Comparison of ENCODE assay signal across 11 cellular contexts in the genomic region with DNA sequence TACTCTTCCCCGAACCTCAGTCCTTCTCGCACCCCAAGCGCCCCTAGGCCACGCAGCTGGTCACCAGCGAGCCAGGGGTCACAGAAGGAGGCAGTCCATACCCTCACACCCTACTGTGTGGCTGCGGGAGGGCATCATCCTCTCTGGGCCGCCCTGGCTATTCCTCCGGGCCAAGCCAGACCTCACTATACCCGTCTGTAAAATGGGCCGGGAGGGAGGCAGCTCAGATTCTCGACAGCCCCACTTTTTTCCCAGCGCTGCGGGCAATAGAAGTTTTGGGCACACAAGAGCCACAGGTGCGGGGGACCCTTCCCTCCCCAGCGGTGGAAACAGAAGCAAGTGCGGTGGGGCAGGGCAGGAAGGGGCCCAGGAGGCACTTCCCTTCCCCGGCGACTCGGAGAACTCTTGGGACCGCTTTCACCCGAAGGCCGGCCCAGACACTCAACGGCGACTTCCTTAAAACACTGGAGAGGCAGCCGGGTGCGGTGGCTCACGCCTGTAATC. TPM values are rescaled to one million over a fixed set of nuclear protein-coding genes. Genes with fewer than 3 reads are reported as not detected.
DNase-seq lines count a peak whose midpoint lies in the region; ATAC-seq, FAIRE-seq and TF ChIP-seq lines count a peak whose summit lies in the region.
"Had no signal": no experiment of that assay in that cellular context is flagged by ENCODE, and none has a peak within 500 bp of the region (broad histone marks: within the 10 kb centered on the region; RNA-seq: fewer than 3 reads in every experiment).

No MANE protein-coding gene starts in this region.

- no peaks in the 10 kb centered on the region; the same call in 1 of the 2 replicates for H3F3A ChIP-seq in GM23338 (replicated peaks; ENCODE audit: low read depth)

- H3K27me3 ChIP-seq in MG63 (no peaks in the 10 kb centered on the region; the same call in 1 of the 2 replicates), GM12878 (replicated peaks in 1 of 2; ENCODE audit: control insufficient read depth in 2 of 2, insufficient read depth in 2 of 2, low read length in 1 of 2) (no peaks in the 10 kb centered on the region), GM23338 (ENCODE audit: insufficient read depth) (peaks cover 34% of the 10 kb centered on the region)

- CTCF ChIA-PET in GM12878 (lab: Yijun Ruan, JAX) = interaction anchor here (0.8 to 13.5 kb wide), 6 partner anchors 54 to 165 kb away, joined by 3 to 302 read pairs (median 5); partner anchors contain the start of gene CCDC124

- peak; percentile 14 for ATAC-seq in GM12878
- ATAC-seq in mucosa of descending colon = no peak
- no peak for ATAC-seq in GM23338
- ATAC-seq in HG02852 (IDR thresholded peaks at IDR 0.05; ENCODE audit: unreplicated experiment) = no peak
- ATAC-seq in GM18517 (IDR thresholded peaks at IDR 0.05; ENCODE audit: unreplicated experiment) = no peak

- peaks cover 6% of the 10 kb centered on the region for H3K4me1 Mint-ChIP-seq in GM23338

- no peak overlapping the region for H3K27ac Mint-ChIP-seq in GM23338
- H3K27ac Mint-ChIP-seq: brain had no signal

- FAIRE-seq in GM12878 (lab: Jason Lieb, UNC) = no peak
- FAIRE-seq: GM12892 had no signal

- H3K9me3 ChIP-seq in MG63 (no peaks in the 10 kb centered on the region), GM12878 (replicated peaks; ENCODE audit: control insufficient read depth, insufficient read depth, low read length) (no peaks in the 10 kb centered on the region), mucosa of descending colon (no peaks in the 10 kb centered on the region)

- no peaks in the 10 kb centered on the region for H4K20me1 ChIP-seq in GM12878 (ENCODE audit: control insufficient read depth, insufficient read depth)
- H4K20me1 ChIP-seq in GM23338 (replicated peaks; ENCODE audit: insufficient read depth) = no peaks in the 10 kb centered on the region

- in situ Hi-C loops in GM12878 (cut with MboI) = no loop called here

- peak overlapping the region; percentile 57 for H3K9ac ChIP-seq in GM12878 (ENCODE audit: control insufficient read depth, insufficient read depth, low read length)

- DNase-seq in AML-193 (lab: John Stamatoyannopoulos, UW) (peak; percentile 43 to 67), MG63 (no peak), GM12878 (ENCODE audit: low read depth, low spot score) (no peak), mucosa of descending colon (peak in 2 of 3 donors; percentile 57 to 83), GM23338 (ENCODE audit: low spot score) (no peak), NCI-H524 (lab: John Stamatoyannopoulos, UW) (no peak)
- DNase-seq: NCI-H1048 had no signal

- POLR2A ChIA-PET in GM12878 (lab: Charles Lee) = interaction anchor here (1.0 to 1.8 kb wide), 4 partner anchors 20 to 143 kb away, joined by 3 to 6 read pairs (median 4); partner anchors contain the start of gene RPL18A

- BruUV-seq in GM12878 (replicated peaks; lab: Mats Ljungman, UMichigan) = TSS peak; percentile 75

- H3K36me3 ChIP-seq in MG63 = no peaks in the 10 kb centered on the region; the same call in none of the 2 replicates
- no peaks in the 10 kb centered on the region for H3K36me3 ChIP-seq in GM12878 (ENCODE audit: control insufficient read depth in 2 of 2, insufficient read depth in 2 of 2, low read length in 1 of 2)
- H3K36me3 ChIP-seq in mucosa of descending colon (ENCODE audit: low read depth) = no peaks in the 10 kb centered on the region
- no peaks in the 10 kb centered on the region for H3K36me3 ChIP-seq in GM23338 (ENCODE audit: insufficient read depth)

- H2AFZ ChIP-seq in GM12878 (ENCODE audit: control insufficient read depth, low read depth, low read length) = no peak overlapping the region
- H2AFZ ChIP-seq in GM23338 = no peak overlapping the region

- no peak for TF ChIP-seq POLR2A in GM12878 (IDR thresholded peaks at IDR 0.05; ENCODE audit: low read depth, low read length)

- no peak for TF ChIP-seq EP300 in GM12878 (IDR thresholded peaks at IDR 0.05; ENCODE audit: borderline replicate concordance in 1 of 2, control insufficient read depth in 1 of 2, low read depth in 2 of 2, low read length in 2 of 2)

- H3K4me3 ChIP-seq in MG63 (peak overlapping the region; percentile 86; the same call in 1 of the 2 replicates), GM12878 (peak overlapping the region; percentile 75), mucosa of descending colon (no peak overlapping the region), GM23338 (no peak overlapping the region)

- H3K27ac ChIP-seq in GM12878 (ENCODE audit: control insufficient read depth, insufficient read depth) (peak overlapping the region; percentile 62), GM23338 (ENCODE audit: low read depth) (no peak overlapping the region)

- H3K4me2 ChIP-seq in GM12878 (ENCODE audit: control insufficient read depth, insufficient read depth) (peak overlapping the region; percentile 79), GM23338 (no peak overlapping the region)

- H3K27me3 Mint-ChIP-seq in GM23338 (ENCODE audit: insufficient read depth, low read depth, poor library complexity) = peaks cover 28% of the 10 kb centered on the region

- H3K9me2 ChIP-seq in GM23338 (ENCODE audit: insufficient read depth) = no peaks in the 10 kb centered on the region

- peaks cover 10% of the 10 kb centered on the region; the same call in 2 of the 3 replicates for H3K9me3 Mint-ChIP-seq in GM23338

- 6% methylated on average over 27 of the region's 27 CpGs for WGBS in GM12878 (ENCODE audit: insufficient coverage, insufficient replicate concordance, low lambda C conversion rate, missing lambda C conversion rate)

- no peak for TF ChIP-seq RAD21 in GM12878 (IDR thresholded peaks at IDR 0.05; ENCODE audit: insufficient read depth, low read depth, low read length)

- H3K79me2 ChIP-seq in GM12878 (ENCODE audit: control insufficient read depth, insufficient read depth, low read length) (peaks cover 10% of the 10 kb centered on the region), GM23338 (replicated peaks; ENCODE audit: insufficient read depth) (no peaks in the 10 kb centered on the region)

- TF ChIP-seq CTCF in GM12878 (IDR thresholded peaks at IDR 0.05 in 2 of 3, conservative IDR thresholded peaks at IDR 0.05 in 1 of 3; ENCODE audit: control insufficient read depth in 2 of 3, extremely low read depth in 1 of 3, insufficient read depth in 1 of 3, low read depth in 3 of 3, low read length in 3 of 3) (no peak), mucosa of descending colon (IDR thresholded peaks at IDR 0.05) (no peak), GM23338 (conservative IDR thresholded peaks at IDR 0.05; ENCODE audit: low read depth in 2 of 2) (no peak)

- H3K36me3 Mint-ChIP-seq in GM23338 (ENCODE audit: low read depth) = peaks cover 3% of the 10 kb centered on the region

- H3K4me3 Mint-ChIP-seq in GM23338 = no peak overlapping the region

- SMC1A ChIA-PET in GM12878 (lab: Charles Lee; ENCODE audit: uncharacterized antibody, unreplicated experiment) = interaction anchor here (1.2 kb wide), 1 partner anchor 55 kb away, joined by 4 read pairs; no protein-coding TSS in a partner anchor

- intact Hi-C loops in GM12878 (cut with micrococcal nuclease; ENCODE audit: unreplicated experiment) (no loop called here), mucosa of descending colon (cut with DNase I, micrococcal nuclease) (no loop called here)

- RAD21 ChIA-PET in GM12878 (lab: Charles Lee; ENCODE audit: unreplicated experiment) = interaction anchor here (0.6 to 1.7 kb wide), 3 partner anchors 57 to 168 kb away, joined by 3 to 4 read pairs (median 4); no protein-coding TSS in a partner anchor

- H3K4me1 ChIP-seq in GM12878 (ENCODE audit: control insufficient read depth, insufficient read depth, low read length) (peaks cover 14% of the 10 kb centered on the region), mucosa of descending colon (ENCODE audit: low read depth) (peaks cover 18% of the 10 kb centered on the region), GM23338 (ENCODE audit: insufficient read depth) (peaks cover 6% of the 10 kb centered on the region; the same call in 1 of the 2 replicates)

RNA-seq across cellular contexts. Expression of gene ARRDC2, which starts 5.6 kb away (rescaled TPM):
- 13.4 and 20.5 TPM in 2 replicates for total RNA-seq in MG63 (2014; rRNA removed; shearing (Covaris generic); ENCODE audit: low replicate concordance)
- 19.4 and 23.9 TPM in 2 replicates for total RNA-seq in GM12878 (2013; cell fraction: nucleolus; rRNA removed)
- total RNA-seq in GM12878 (2014; rRNA removed) = 6.8 and 8.8 TPM in 2 replicates
- total RNA-seq in GM12878 (2014; rRNA removed; fragmentation: Illumina TruSeq; extraction: Trizol) = 5.5 TPM in 2 replicates
- total RNA-seq in GM12878 (2021) = 9.3 and 10.1 TPM in 2 replicates
- 3.8 TPM for polyA plus RNA-seq in GM12878 (2011; ENCODE audit: low read depth)
- 4.4 and 5.2 TPM in 2 replicates for polyA plus RNA-seq in GM12878 (2011; rRNA removed)
- 3.9 and 6.7 TPM in 2 replicates for polyA plus RNA-seq in GM12878 (2011; cell fraction: cytosol; rRNA removed)
- 31.0 and 35.9 TPM in 2 replicates for polyA plus RNA-seq in GM12878 (2011; cell fraction: nucleus; rRNA removed)
- 6.5 and 8.6 TPM in 2 replicates for polyA plus RNA-seq in GM12878 (2012)
- 4.3 and 4.7 TPM in 2 replicates for polyA plus RNA-seq in GM12878 (2014; fragmentation: Illumina TruSeq; extraction: Trizol)
- 1 to 10 TPM in 1 of 2 experiments, under 1 TPM in 1; 0.48 to 1.1 TPM for polyA plus RNA-seq in GM12878 (2014; fragmentation: Nextera tagmentation; extraction: Ambion mirVana)
- polyA plus RNA-seq in GM12878 (2014; rRNA removed) = 9.6 and 11.1 TPM in 2 replicates
- 1 to 10 TPM; 1.1 to 2.7 TPM for polyA plus RNA-seq in GM12878 (2016; fragmentation: Nextera tagmentation; extraction: Ambion mirVana)
- 3.4 and 4.4 TPM in 2 replicates for polyA minus RNA-seq in GM12878 (2011; rRNA and poly(A)+ RNA removed)
- 2.3 and 3.7 TPM in 2 replicates for polyA minus RNA-seq in GM12878 (2011; cell fraction: cytosol; rRNA and poly(A)+ RNA removed)
- 4.4 and 8.6 TPM in 2 replicates for polyA minus RNA-seq in GM12878 (2011; cell fraction: nucleus; rRNA and poly(A)+ RNA removed)
- 10 to 100 TPM; 26.4 to 31.1 (median 30.8) TPM for total RNA-seq in mucosa of descending colon
- 7.1 and 18.7 TPM in 2 replicates for total RNA-seq in GM23338 (2014; rRNA removed; shearing (Covaris generic))
- polyA plus RNA-seq in GM23338 (2016; fragmentation: Nextera tagmentation; extraction: Ambion mirVana) = 2.4 and 3.2 TPM in 2 replicates

RNA-seq across cellular contexts. Expression of gene KCNN1, which starts 35.5 kb away (rescaled TPM):
- not detected in 2 replicates for total RNA-seq in MG63 (2014; rRNA removed; shearing (Covaris generic); ENCODE audit: low replicate concordance)
- total RNA-seq in GM12878 (2013; cell fraction: nucleolus; rRNA removed) = 12.0 and 14.7 TPM in 2 replicates
- total RNA-seq in GM12878 (2014; rRNA removed) (0.40 and 0.60 TPM in 2 replicates), GM12878 (2014; rRNA removed; fragmentation: Illumina TruSeq; extraction: Trizol) (0.09 and 0.14 TPM in 2 replicates), GM12878 (2021) (0.43 and 0.87 TPM in 2 replicates), mucosa of descending colon (under 1 TPM in 1 of 3 donors, not detected in 2; 0.79 TPM)
- 0.64 TPM for polyA plus RNA-seq in GM12878 (2011; ENCODE audit: low read depth)
- polyA plus RNA-seq in GM12878 (2011; rRNA removed) (0.45 and 0.95 TPM in 2 replicates), GM12878 (2014; fragmentation: Illumina TruSeq; extraction: Trizol) (0.04 and 0.10 TPM in 2 replicates), GM12878 (2014; fragmentation: Nextera tagmentation; extraction: Ambion mirVana) (under 1 TPM in 1 of 2 experiments, not detected in 1; 0.02 TPM), GM12878 (2014; rRNA removed) (0.13 and 0.31 TPM in 2 replicates), GM12878 (2016; fragmentation: Nextera tagmentation; extraction: Ambion mirVana) (under 1 TPM; 0.16 TPM), GM23338 (2016; fragmentation: Nextera tagmentation; extraction: Ambion mirVana) (2.2 and 3.3 TPM in 2 replicates)
- 1.2 and 1.5 TPM in 2 replicates for polyA plus RNA-seq in GM12878 (2011; cell fraction: cytosol; rRNA removed)
- 1.9 and 2.6 TPM in 2 replicates for polyA plus RNA-seq in GM12878 (2011; cell fraction: nucleus; rRNA removed)
- polyA plus RNA-seq in GM12878 (2012) = 1.4 and 1.6 TPM in 2 replicates
- 1.5 and 2.3 TPM in 2 replicates for polyA minus RNA-seq in GM12878 (2011; rRNA and poly(A)+ RNA removed)
- 0.52 TPM in 1 of 2 replicates, not detected in the other for polyA minus RNA-seq in GM12878 (2011; cell fraction: cytosol; rRNA and poly(A)+ RNA removed)
- 0.85 and 1.1 TPM in 2 replicates for polyA minus RNA-seq in GM12878 (2011; cell fraction: nucleus; rRNA and poly(A)+ RNA removed)
- 12.4 and 29.8 TPM in 2 replicates for total RNA-seq in GM23338 (2014; rRNA removed; shearing (Covaris generic))

Comparison
In these comparisons a context has a peak if more than half of its experiments do, and no peak if none do; other contexts are left out.
1. DNase-seq: peak in AML-193 (2 of 2) and mucosa of descending colon (2 of 3); none in MG63 (single experiment), GM12878 (single experiment), GM23338 (single experiment) and NCI-H524 (0 of 2).
2. H3K4me3 ChIP-seq: peak in MG63 (single experiment) and GM12878 (single experiment); none in mucosa of descending colon (single experiment) and GM23338 (single experiment).